ENCODE assay signal across 8 cellular contexts in the genomic region with DNA sequence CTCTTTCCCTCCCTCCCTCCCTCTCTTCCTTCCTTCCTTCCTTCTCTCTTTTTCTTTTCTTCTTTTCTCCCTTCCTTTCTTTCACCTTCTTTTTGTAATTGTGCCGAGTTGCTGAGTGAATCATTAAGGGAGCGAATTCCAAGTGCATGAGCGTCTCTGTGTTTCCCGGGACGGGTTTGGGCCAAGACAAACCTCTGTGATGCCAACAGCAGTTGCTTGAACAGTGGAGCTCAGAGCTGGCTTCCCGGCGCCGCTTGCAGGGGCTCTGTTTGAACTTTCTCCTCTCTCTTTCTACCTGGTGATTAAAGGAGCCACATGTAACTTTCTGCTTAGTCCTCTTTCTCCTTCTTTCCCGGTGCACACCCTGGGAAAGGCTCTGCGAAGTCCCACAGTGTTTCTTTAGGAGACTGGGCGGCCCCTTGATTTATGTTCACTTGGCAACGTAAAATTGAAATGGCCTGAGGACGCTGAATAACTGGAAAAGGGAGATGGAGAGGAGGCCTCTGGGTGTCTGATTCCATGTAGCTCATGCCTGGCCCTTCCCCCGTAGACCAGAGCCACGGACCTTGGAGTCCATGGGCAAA. TPM values are rescaled to one million over a fixed set of nuclear protein-coding genes. Genes with fewer than 3 reads are reported as not detected.
A peak's percentile ranks its signal among the peaks of the same experiment; 100 is the strongest.
DNase-seq lines count a peak whose midpoint lies in the region; ATAC-seq and TF ChIP-seq lines count a peak whose summit lies in the region.

No MANE protein-coding gene starts in this region.

- peak overlapping the region; percentile 70 for H3K9ac ChIP-seq in GM23248

- H3F3A ChIP-seq in GM23248 (ENCODE audit: insufficient read depth): peaks cover 55% of the 10 kb centered on the region

- H3K4me1 ChIP-seq in GM23248 (ENCODE audit: insufficient read depth): peaks cover 57% of the 10 kb centered on the region
- H3K4me1 ChIP-seq in hepatocyte (ENCODE audit: insufficient read depth): peaks cover 27% of the 10 kb centered on the region

- H3K27me3 ChIP-seq in GM23248 (replicated peaks; ENCODE audit: insufficient read depth) (no peaks in the 10 kb centered on the region), hepatocyte (no peaks in the 10 kb centered on the region)

- H3K79me2 ChIP-seq in GM23248 (ENCODE audit: insufficient read depth) (no peaks in the 10 kb centered on the region), hepatocyte (no peaks in the 10 kb centered on the region)

- no peak for ATAC-seq in HG02571 (IDR thresholded peaks at IDR 0.05; ENCODE audit: unreplicated experiment)

- TF ChIP-seq CTCF in hepatocyte (IDR thresholded peaks at IDR 0.05; ENCODE audit: poor library complexity): no peak

- H4K20me1 ChIP-seq in GM23248 (ENCODE audit: insufficient read depth): no peaks in the 10 kb centered on the region
- no peaks in the 10 kb centered on the region for H4K20me1 ChIP-seq in hepatocyte (ENCODE audit: insufficient read depth, poor library complexity, severe bottlenecking)

- H3K4me2 ChIP-seq in GM23248 (ENCODE audit: unreplicated experiment) (peak overlapping the region; percentile 80), hepatocyte (peak overlapping the region; percentile 49)

- H3K36me3 ChIP-seq in GM23248 (ENCODE audit: low read depth): no peaks in the 10 kb centered on the region
- no peaks in the 10 kb centered on the region for H3K36me3 ChIP-seq in hepatocyte (replicated peaks; ENCODE audit: insufficient read depth, low read depth)

- in situ Hi-C loops in GM23248 (cut with MboI): no loop called here

- H3K9me2 ChIP-seq in GM23248 (ENCODE audit: insufficient read depth) (no peaks in the 10 kb centered on the region), hepatocyte (replicated peaks; ENCODE audit: insufficient read depth) (no peaks in the 10 kb centered on the region)

- peak overlapping the region; percentile 61 for H3K4me3 ChIP-seq in GM23248
- no peak overlapping the region for H3K4me3 ChIP-seq in hepatocyte
- peak overlapping the region; percentile 21 for H3K4me3 ChIP-seq in skeletal muscle cell (ENCODE audit: low read depth, low read length)

- peak overlapping the region; percentile 74 for H2AFZ ChIP-seq in GM23248
- H2AFZ ChIP-seq in hepatocyte: peak overlapping the region; percentile 37

- H3K27ac ChIP-seq in GM23248 (peak overlapping the region; percentile 89), hepatocyte (peak overlapping the region; percentile 47)

- H3K9me3 ChIP-seq in GM23248 (ENCODE audit: low read depth): no peaks in the 10 kb centered on the region
- no peaks in the 10 kb centered on the region for H3K9me3 ChIP-seq in hepatocyte (ENCODE audit: low read depth)

- DNase-seq in GM23248: peak; percentile 96
- peak; percentile 87 for DNase-seq in amniotic epithelial cell (ENCODE audit: low read depth)
- DNase-seq in hepatocyte (ENCODE audit: low spot score): peak; percentile 57
- DNase-seq in skeletal muscle cell (ENCODE audit: low read depth): peak; percentile 79
- DNase-seq in stimulated activated CD4-positive, alpha-beta T cell treated with anti-CD3 and anti-CD28 coated beads, Interleukin-4, amount 100 ng/mL, for 24 hours: no peak
- DNase-seq in activated CD4-positive, CD25-positive, alpha-beta regulatory T cell treated with anti-CD3 and anti-CD28 coated beads, Interleukin-2, amount 50 U/mL, for 72 hours: no peak
- no peak for DNase-seq in cortex of kidney (lab: John Stamatoyannopoulos, UW)

- 0 to 2% methylated on average over 15 of the region's 15 CpGs for WGBS in GM23248 (ENCODE audit: low coverage in 1 of 2, low lambda C conversion rate in 2 of 2, missing lambda C conversion rate in 2 of 2), 2 experiments
- 21% methylated on average over 15 of the region's 15 CpGs for WGBS in hepatocyte (ENCODE audit: low lambda C conversion rate, missing lambda C conversion rate)

RNA-seq across cellular contexts. Expression of a gene that starts 33.7 kb away (rescaled TPM):
- total RNA-seq in GM23248 (2014; rRNA removed; shearing (Covaris generic)): 0.32 and 0.63 TPM in 2 replicates
- polyA plus RNA-seq in GM23248 (2016; fragmentation: Nextera tagmentation; extraction: Ambion mirVana) (8.4 and 9.0 TPM in 2 replicates), hepatocyte (3.3 and 5.3 TPM in 2 replicates)
- 0.60 TPM in 1 of 2 replicates, not detected in the other for total RNA-seq in hepatocyte

Comparison
In these comparisons a context has a peak if more than half of its experiments do, and no peak if none do; other contexts are left out.
1. DNase-seq: peak in GM23248 (single experiment), amniotic epithelial cell (single experiment), hepatocyte (single experiment) and skeletal muscle cell (single experiment); none in stimulated activated CD4-positive, alpha-beta T cell treated with anti-CD3 and anti-CD28 coated beads, Interleukin-4, amount 100 ng/mL, for 24 hours (single experiment), activated CD4-positive, CD25-positive, alpha-beta regulatory T cell treated with anti-CD3 and anti-CD28 coated beads, Interleukin-2, amount 50 U/mL, for 72 hours (single experiment) and cortex of kidney (single experiment).